Comparison of ENCODE assay signal across 22 cellular contexts in the genomic region with DNA sequence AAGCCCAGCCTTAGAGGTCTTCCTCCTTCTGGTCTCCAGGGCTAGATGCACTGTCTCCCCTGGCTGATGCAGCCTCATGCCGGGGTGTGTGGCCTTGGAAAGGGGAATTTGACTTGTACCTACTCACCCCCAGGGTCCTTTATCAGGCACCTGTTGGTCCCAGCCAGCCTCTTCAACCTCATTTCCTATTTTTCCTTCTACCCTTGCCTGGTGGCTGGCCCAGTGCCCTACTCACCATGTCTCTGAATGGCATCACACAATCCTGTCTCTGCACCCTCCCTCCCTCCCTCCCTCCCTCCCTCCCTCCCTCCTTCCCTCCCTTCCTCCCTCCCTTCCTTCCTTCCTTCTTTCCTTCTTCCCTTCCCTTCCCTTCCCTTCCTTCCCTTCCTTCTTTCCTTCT. TPM values are rescaled to one million over a fixed set of nuclear protein-coding genes. Genes with fewer than 3 reads are reported as not detected.
DNase-seq lines count a peak whose midpoint lies in the region; ATAC-seq, FAIRE-seq and TF ChIP-seq lines count a peak whose summit lies in the region.
"Had no signal": no experiment of that assay in that cellular context is flagged by ENCODE, and none has a peak within 500 bp of the region (broad histone marks: within the 10 kb centered on the region; RNA-seq: fewer than 3 reads in every experiment).

No MANE protein-coding gene starts in this region.

- H3K27ac ChIP-seq in right cardiac atrium (ENCODE audit: low read length) (peak overlapping the region; percentile 68), gastrocnemius medialis (peak overlapping the region in 3 of 4 donors; percentile 42 to 53 (median 52)), uterus (peak overlapping the region; percentile 69 to 83), small intestine (ENCODE audit: low read depth in 1 of 2, low read length in 1 of 2) (peak overlapping the region in 1 of 2 donors; percentile 22)

- peaks cover 2% of the 10 kb centered on the region for H3K4me1 ChIP-seq in right cardiac atrium (ENCODE audit: control insufficient read depth, insufficient read depth, low read length)
- peaks cover 4% of the 10 kb centered on the region in 2 donors for H3K4me1 ChIP-seq in gastrocnemius medialis
- peaks cover 4 to 10% of the 10 kb centered on the region in 2 donors for H3K4me1 ChIP-seq in uterus
- no peaks in the 10 kb centered on the region for H3K4me1 ChIP-seq in small intestine (ENCODE audit: control insufficient read depth in 2 of 2, insufficient read depth in 1 of 2, low read depth in 1 of 2, low read length in 1 of 2)

- no peak for TF ChIP-seq CTCF in gastrocnemius medialis (IDR thresholded peaks at IDR 0.05 in 4 of 5, conservative IDR thresholded peaks at IDR 0.05 in 1 of 5)
- TF ChIP-seq CTCF in uterus (IDR thresholded peaks at IDR 0.05) = no peak

- in situ Hi-C loops in gastrocnemius medialis (cut with MboI; ENCODE audit: low sequenced_read_pairs in 4 of 4) = no loop called here

- H3K4me3 ChIP-seq in right cardiac atrium (ENCODE audit: low read length) (no peak overlapping the region), gastrocnemius medialis (no peak overlapping the region), uterus (no peak overlapping the region), small intestine (ENCODE audit: low read depth in 1 of 2, low read length in 2 of 2) (no peak overlapping the region)
- H3K4me3 ChIP-seq: mucosa of descending colon had no signal

- H3K36me3 ChIP-seq in gastrocnemius medialis = no peaks in the 10 kb centered on the region
- H3K36me3 ChIP-seq in uterus = no peaks in the 10 kb centered on the region
- no peaks in the 10 kb centered on the region for H3K36me3 ChIP-seq in small intestine (ENCODE audit: control insufficient read depth in 2 of 2, insufficient read depth in 2 of 2, low read length in 2 of 2)

- WGBS in right cardiac atrium = 79% methylated on average over 1 of the region's 1 CpG
- 53 to 86% (median 71%) methylated on average over 1 of the region's 1 CpG for WGBS in small intestine, 3 donors

- peak; percentile 3 for ATAC-seq in Right ventricle myocardium inferior
- no peak for ATAC-seq in left cardiac atrium
- ATAC-seq in right cardiac atrium = no peak
- ATAC-seq in gastrocnemius medialis = no peak
- ATAC-seq in HG03439 (IDR thresholded peaks at IDR 0.05; ENCODE audit: unreplicated experiment) = no peak
- ATAC-seq: left colon, mucosa of descending colon had no signal

- intact Hi-C loops in Right ventricle myocardium inferior (cut with DNase I) = no loop called here
- intact Hi-C loops in left cardiac atrium (cut with DNase I) = no loop called here
- intact Hi-C loops in right cardiac atrium (cut with DNase I) = no loop called here
- intact Hi-C loops in gastrocnemius medialis (cut with DNase I; ENCODE audit: low total_unique reads) = no loop called here
- intact Hi-C loops in uterus (cut with DNase I; ENCODE audit: low total_unique reads) = loop anchor here (10.0 kb wide), 1 partner anchor 169 kb away; no protein-coding TSS in a partner anchor

- DNase-seq in Right ventricle myocardium inferior (ENCODE audit: missing footprints) (no peak), left cardiac atrium (no peak), right cardiac atrium (no peak), gastrocnemius medialis (no peak), uterus (no peak), erythroblast (lab: John Stamatoyannopoulos, UW) (no peak), small intestine (no peak)
- DNase-seq: activated CD4-positive, alpha-beta T cell treated with anti-CD3 and anti-CD28 coated beads, Interleukin-2, amount 10 ng/mL, durations not matched to agents 24 days and 14 days; DMS53; endodermal cell; H9; left colon; MM.1S; mucosa of descending colon; NCI-H1436; NCI-H510A treated with DMSO at 0.1 percent for 48 hours; NK-92 treated with Interleukin-12 subunit alpha and Interleukin-12 subunit beta, amount 100 ng/mL, for 24 hours; T-helper 2 cell; trophoblast cell had no signal

- FAIRE-seq in small intestine (lab: Jason Lieb, UNC) = no peak
- FAIRE-seq: colon, RCC 7860 had no signal

- TF ChIP-seq POLR2A in gastrocnemius medialis (IDR thresholded peaks at IDR 0.05) (no peak), uterus (IDR thresholded peaks at IDR 0.05) (no peak), erythroblast (IDR thresholded peaks at IDR 0.05; ENCODE audit: low read length) (no peak)

- H3K27me3 ChIP-seq in right cardiac atrium (ENCODE audit: control insufficient read depth, insufficient read depth) (no peaks in the 10 kb centered on the region), gastrocnemius medialis (no peaks in the 10 kb centered on the region), uterus (no peaks in the 10 kb centered on the region), small intestine (ENCODE audit: control insufficient read depth in 2 of 2, insufficient read depth in 2 of 2, low read length in 2 of 2) (no peaks in the 10 kb centered on the region)

- no peaks in the 10 kb centered on the region for H3K9me3 ChIP-seq in right cardiac atrium (ENCODE audit: control insufficient read depth, low read length)
- no peaks in the 10 kb centered on the region for H3K9me3 ChIP-seq in gastrocnemius medialis
- no peaks in the 10 kb centered on the region for H3K9me3 ChIP-seq in uterus
- H3K9me3 ChIP-seq in small intestine (ENCODE audit: control insufficient read depth, low read depth) = no peaks in the 10 kb centered on the region
- H3K9me3 ChIP-seq: mucosa of descending colon had no signal

RNA-seq across cellular contexts. Expression of a gene that starts 17.1 kb away (rescaled TPM):
- 6.8 TPM for total RNA-seq in Right ventricle myocardium inferior
- 10 to 100 TPM; 10.6 to 12.5 TPM for total RNA-seq in left cardiac atrium
- total RNA-seq in right cardiac atrium = 10 to 100 TPM in 2 of 4 donors, 1 to 10 TPM in 2; 8.7 to 14.0 (median 9.7) TPM
- 5.4 TPM for polyA plus RNA-seq in right cardiac atrium
- 10 to 100 TPM; 12.6 to 26.0 (median 21.8) TPM for total RNA-seq in gastrocnemius medialis
- 10 to 100 TPM; 12.3 to 52.9 (median 32.9) TPM for total RNA-seq in uterus
- polyA plus RNA-seq in small intestine = 1 to 10 TPM; 1.6 to 5.2 (median 2.0) TPM
